In the genomic region with DNA sequence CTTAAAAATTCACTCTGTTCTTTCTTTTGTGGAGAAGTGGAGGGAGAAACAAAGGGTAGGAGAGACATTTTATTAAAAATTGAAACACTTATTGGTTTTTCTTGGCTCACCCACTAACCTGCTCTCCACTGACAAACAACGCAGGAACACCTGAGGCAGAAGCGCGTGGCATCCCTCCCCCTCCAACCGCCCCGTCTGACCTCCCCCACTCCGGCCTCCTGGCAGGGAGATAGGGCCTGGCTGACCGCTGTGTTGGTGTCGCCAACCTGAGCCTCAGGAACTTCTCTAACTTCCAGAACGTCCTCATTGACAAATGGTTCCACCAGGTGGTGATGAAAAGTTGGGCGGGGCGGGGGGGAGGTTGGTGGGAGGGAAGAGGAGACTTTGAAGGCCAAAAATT, we compare ENCODE assay signal across 10 cellular contexts.
"Had no signal": no experiment of that assay in that cellular context is flagged by ENCODE, and none has a peak within 500 bp of the region (broad histone marks: within the 10 kb centered on the region; RNA-seq: fewer than 3 reads in every experiment).

No MANE protein-coding gene starts in this region.

- H3K9me3 ChIP-seq: heart left ventricle, tibial nerve had no signal

- H3K4me3 ChIP-seq: heart left ventricle had no signal

- FAIRE-seq: astrocyte, colon, endothelial cell of umbilical vein had no signal

- H3K27me3 ChIP-seq: heart left ventricle, tibial nerve had no signal

- ATAC-seq: heart left ventricle; stimulated activated effector memory CD8-positive, alpha-beta T cell treated with anti-CD3 and anti-CD28 coated beads, Interleukin-12 subunit alpha, Interleukin-12 subunit beta, amount 100 ng/mL, for 72 hours; T-cell had no signal

- DNase-seq: activated CD4-positive, alpha-beta T cell treated with anti-CD3 and anti-CD28 coated beads for 48 hours; activated naive CD4-positive, alpha-beta T cell treated with anti-CD3 and anti-CD28 coated beads for 36 hours; foreskin melanocyte; heart left ventricle; T-cell had no signal

- H3K36me3 ChIP-seq: heart left ventricle, tibial nerve had no signal
